Comparison of ENCODE assay signal across 1 cellular context in the genomic region with DNA sequence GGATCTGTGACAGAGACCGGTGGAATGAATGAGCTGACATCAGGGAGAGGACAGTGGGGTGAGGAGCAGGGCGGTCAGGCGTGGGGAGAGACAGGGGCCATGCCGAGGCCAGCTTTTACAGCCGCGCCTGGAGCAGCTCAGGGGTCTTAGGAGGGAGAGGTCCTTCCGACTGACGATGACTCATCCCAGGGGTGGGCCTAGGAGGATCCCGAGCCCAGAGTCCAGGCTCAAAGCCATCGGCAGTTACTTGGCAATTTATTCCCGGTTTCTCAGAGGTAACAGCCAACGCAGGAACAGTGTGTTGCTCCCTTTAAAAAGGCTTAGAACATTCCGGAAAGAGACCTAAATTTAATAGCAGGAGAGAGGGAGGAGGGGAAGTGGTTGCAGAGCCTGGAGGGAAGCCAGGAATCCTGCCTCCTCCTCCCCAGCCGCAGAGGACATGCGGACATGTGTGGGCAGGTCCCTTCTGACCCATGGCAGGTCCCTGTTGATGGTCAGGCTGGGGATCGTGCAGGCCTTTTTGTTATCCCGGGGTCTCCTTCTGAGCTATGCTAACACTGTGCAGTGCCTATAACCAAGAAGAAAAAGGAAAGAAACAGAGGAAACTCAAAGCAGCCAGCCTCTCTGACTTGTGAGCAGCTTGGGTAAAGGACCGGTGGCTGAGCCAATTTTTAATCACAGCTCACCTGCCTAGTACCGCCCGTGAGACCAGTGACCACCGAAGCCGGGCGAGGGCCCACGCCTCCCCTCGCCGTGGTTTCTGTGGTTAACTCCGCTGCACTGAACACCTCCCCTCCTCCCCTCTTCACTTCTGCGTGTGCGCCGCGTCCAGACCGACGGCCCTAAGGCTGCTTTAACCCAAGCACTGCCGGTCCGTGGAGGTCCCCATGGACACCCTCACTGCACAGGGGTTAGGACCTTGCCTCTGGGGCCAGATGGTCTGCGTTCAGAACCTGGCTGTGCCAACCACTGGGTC.
TF ChIP-seq lines count a peak whose summit lies in the region.

No MANE protein-coding gene starts in this region.

TF ChIP-seq in K562, 482 proteins besides CTCF, POLR2A, EP300 and RAD21 (continued from another document and continues in another):
- TF ChIP-seq, protein P1, sequence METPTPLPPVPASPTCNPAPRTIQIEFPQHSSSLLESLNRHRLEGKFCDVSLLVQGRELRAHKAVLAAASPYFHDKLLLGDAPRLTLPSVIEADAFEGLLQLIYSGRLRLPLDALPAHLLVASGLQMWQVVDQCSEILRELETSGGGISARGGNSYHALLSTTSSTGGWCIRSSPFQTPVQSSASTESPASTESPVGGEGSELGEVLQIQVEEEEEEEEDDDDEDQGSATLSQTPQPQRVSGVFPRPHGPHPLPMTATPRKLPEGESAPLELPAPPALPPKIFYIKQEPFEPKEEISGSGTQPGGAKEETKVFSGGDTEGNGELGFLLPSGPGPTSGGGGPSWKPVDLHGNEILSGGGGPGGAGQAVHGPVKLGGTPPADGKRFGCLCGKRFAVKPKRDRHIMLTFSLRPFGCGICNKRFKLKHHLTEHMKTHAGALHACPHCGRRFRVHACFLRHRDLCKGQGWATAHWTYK (CRISPR knock-in tag; IDR thresholded peaks at IDR 0.05), result 0 out of 2 replicates have a peak, but pooled peaks have one; percentile 30
- TF ChIP-seq SPI1 (IDR thresholded peaks at IDR 0.05; ENCODE audit: borderline replicate concordance, low read depth, low read length), result peak; percentile 59; the same call in 1 of the 2 replicates
- TF ChIP-seq CCNT2 (IDR thresholded peaks at IDR 0.05; ENCODE audit: borderline replicate concordance, extremely low read depth, insufficient read length, low read depth, low read length), result peak; percentile 46
- TF ChIP-seq SLC30A9 (CRISPR knock-in tag; IDR thresholded peaks at IDR 0.05), result no peak
- TF ChIP-seq MYNN (IDR thresholded peaks at IDR 0.05), result no peak
- no peak for TF ChIP-seq MYNN (CRISPR knock-in tag; IDR thresholded peaks at IDR 0.05)
- TF ChIP-seq CAMTA2 (CRISPR knock-in tag; conservative IDR thresholded peaks at IDR 0.05), result no peak
- no peak for TF ChIP-seq ZNF76 (CRISPR knock-in tag; IDR thresholded peaks at IDR 0.05; ENCODE audit: borderline replicate concordance)
- TF ChIP-seq, protein P2, sequence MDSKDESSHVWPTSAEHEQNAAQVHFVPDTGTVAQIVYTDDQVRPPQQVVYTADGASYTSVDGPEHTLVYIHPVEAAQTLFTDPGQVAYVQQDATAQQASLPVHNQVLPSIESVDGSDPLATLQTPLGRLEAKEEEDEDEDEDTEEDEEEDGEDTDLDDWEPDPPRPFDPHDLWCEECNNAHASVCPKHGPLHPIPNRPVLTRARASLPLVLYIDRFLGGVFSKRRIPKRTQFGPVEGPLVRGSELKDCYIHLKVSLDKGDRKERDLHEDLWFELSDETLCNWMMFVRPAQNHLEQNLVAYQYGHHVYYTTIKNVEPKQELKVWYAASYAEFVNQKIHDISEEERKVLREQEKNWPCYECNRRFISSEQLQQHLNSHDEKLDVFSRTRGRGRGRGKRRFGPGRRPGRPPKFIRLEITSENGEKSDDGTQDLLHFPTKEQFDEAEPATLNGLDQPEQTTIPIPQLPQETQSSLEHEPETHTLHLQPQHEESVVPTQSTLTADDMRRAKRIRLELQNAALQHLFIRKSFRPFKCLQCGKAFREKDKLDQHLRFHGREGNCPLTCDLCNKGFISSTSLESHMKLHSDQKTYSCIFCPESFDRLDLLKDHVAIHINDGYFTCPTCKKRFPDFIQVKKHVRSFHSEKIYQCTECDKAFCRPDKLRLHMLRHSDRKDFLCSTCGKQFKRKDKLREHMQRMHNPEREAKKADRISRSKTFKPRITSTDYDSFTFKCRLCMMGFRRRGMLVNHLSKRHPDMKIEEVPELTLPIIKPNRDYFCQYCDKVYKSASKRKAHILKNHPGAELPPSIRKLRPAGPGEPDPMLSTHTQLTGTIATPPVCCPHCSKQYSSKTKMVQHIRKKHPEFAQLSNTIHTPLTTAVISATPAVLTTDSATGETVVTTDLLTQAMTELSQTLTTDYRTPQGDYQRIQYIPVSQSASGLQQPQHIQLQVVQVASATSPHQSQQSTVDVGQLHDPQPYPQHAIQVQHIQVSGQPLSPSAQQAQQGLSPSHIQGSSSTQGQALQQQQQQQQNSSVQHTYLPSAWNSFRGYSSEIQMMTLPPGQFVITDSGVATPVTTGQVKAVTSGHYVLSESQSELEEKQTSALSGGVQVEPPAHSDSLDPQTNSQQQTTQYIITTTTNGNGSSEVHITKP (IDR thresholded peaks at IDR 0.05; ENCODE audit: partially characterized antibody), result peak; percentile 79
- no peak for TF ChIP-seq LARP7 (IDR thresholded peaks at IDR 0.05)
- 0 out of 2 replicates have a peak, but pooled peaks have one; percentile 42 for TF ChIP-seq CBFB (CRISPR knock-in tag; IDR thresholded peaks at IDR 0.05)
- 0 out of 2 replicates have a peak, but pooled peaks have one; percentile 17 for TF ChIP-seq ZNF175 (CRISPR knock-in tag; IDR thresholded peaks at IDR 0.05; ENCODE audit: low read depth)
- peak; percentile 43 for TF ChIP-seq RBBP5 (IDR thresholded peaks at IDR 0.05; ENCODE audit: borderline replicate concordance, insufficient read depth, low read length, poor library complexity, severe bottlenecking)
- TF ChIP-seq GABPA (tag; conservative IDR thresholded peaks at IDR 0.05; ENCODE audit: low read depth), result peak; percentile 47; the same call in 1 of the 2 replicates
- TF ChIP-seq MTA3 (IDR thresholded peaks at IDR 0.05; ENCODE audit: borderline replicate concordance), result 0 out of 2 replicates have a peak, but pooled peaks have one; percentile 11
- TF ChIP-seq ZKSCAN8 (CRISPR knock-in tag; IDR thresholded peaks at IDR 0.05), result 0 out of 2 replicates have a peak, but pooled peaks have one; percentile 36
- 0 out of 2 replicates have a peak, but pooled peaks have one; percentile 28 for TF ChIP-seq JUN (IDR thresholded peaks at IDR 0.05; ENCODE audit: borderline replicate concordance, low read depth, low read length)
- no peak for TF ChIP-seq JUN (CRISPR knock-in tag; IDR thresholded peaks at IDR 0.05; ENCODE audit: borderline replicate concordance)
- TF ChIP-seq, protein P3, sequence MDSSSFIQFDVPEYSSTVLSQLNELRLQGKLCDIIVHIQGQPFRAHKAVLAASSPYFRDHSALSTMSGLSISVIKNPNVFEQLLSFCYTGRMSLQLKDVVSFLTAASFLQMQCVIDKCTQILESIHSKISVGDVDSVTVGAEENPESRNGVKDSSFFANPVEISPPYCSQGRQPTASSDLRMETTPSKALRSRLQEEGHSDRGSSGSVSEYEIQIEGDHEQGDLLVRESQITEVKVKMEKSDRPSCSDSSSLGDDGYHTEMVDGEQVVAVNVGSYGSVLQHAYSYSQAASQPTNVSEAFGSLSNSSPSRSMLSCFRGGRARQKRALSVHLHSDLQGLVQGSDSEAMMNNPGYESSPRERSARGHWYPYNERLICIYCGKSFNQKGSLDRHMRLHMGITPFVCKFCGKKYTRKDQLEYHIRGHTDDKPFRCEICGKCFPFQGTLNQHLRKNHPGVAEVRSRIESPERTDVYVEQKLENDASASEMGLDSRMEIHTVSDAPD (CRISPR knock-in tag; IDR thresholded peaks at IDR 0.05), result no peak
- peak in 1 of 2 experiments; percentile 85; a peak in 2 of 4 replicates for TF ChIP-seq MLLT1 (IDR thresholded peaks at IDR 0.05)
- no peak for TF ChIP-seq RERE (CRISPR knock-in tag; IDR thresholded peaks at IDR 0.05; ENCODE audit: borderline replicate concordance)
- peak; percentile 50; the same call in 1 of the 2 replicates for TF ChIP-seq ZBTB7A (IDR thresholded peaks at IDR 0.05; ENCODE audit: borderline replicate concordance, control insufficient read depth, low read depth, low read length)
- peak; percentile 61; the same call in 1 of the 2 replicates for TF ChIP-seq ETV5 (CRISPR knock-in tag; IDR thresholded peaks at IDR 0.05; ENCODE audit: low read depth)
- peak; percentile 48 for TF ChIP-seq POLR2G (IDR thresholded peaks at IDR 0.05; ENCODE audit: low read depth, low read length)
- TF ChIP-seq ZNF589 (CRISPR knock-in tag; IDR thresholded peaks at IDR 0.05; ENCODE audit: low read depth), result peak; percentile 57; the same call in 1 of the 2 replicates
- TF ChIP-seq, protein P4, sequence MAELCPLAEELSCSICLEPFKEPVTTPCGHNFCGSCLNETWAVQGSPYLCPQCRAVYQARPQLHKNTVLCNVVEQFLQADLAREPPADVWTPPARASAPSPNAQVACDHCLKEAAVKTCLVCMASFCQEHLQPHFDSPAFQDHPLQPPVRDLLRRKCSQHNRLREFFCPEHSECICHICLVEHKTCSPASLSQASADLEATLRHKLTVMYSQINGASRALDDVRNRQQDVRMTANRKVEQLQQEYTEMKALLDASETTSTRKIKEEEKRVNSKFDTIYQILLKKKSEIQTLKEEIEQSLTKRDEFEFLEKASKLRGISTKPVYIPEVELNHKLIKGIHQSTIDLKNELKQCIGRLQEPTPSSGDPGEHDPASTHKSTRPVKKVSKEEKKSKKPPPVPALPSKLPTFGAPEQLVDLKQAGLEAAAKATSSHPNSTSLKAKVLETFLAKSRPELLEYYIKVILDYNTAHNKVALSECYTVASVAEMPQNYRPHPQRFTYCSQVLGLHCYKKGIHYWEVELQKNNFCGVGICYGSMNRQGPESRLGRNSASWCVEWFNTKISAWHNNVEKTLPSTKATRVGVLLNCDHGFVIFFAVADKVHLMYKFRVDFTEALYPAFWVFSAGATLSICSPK (IDR thresholded peaks at IDR 0.05; ENCODE audit: borderline replicate concordance), result no peak
- TF ChIP-seq EGR1 (conservative IDR thresholded peaks at IDR 0.05), result peak; percentile 35; the same call in 1 of the 2 replicates
- TF ChIP-seq EWSR1 (IDR thresholded peaks at IDR 0.05; ENCODE audit: borderline replicate concordance, low read depth, partially characterized antibody), result no peak
- TF ChIP-seq FOXK2 (conservative IDR thresholded peaks at IDR 0.05 in 1 of 2, IDR thresholded peaks at IDR 0.05 in 1 of 2; ENCODE audit: low read depth in 2 of 2), result peak in 1 of 2 experiments; percentile 52; a peak in 1 of 4 replicates
- TF ChIP-seq HIVEP1 (CRISPR knock-in tag; IDR thresholded peaks at IDR 0.05), result 0 out of 2 replicates have a peak, but pooled peaks have one; percentile 19
- peak; percentile 61; the same call in 1 of the 2 replicates for TF ChIP-seq L3MBTL2 (IDR thresholded peaks at IDR 0.05)
- peak; percentile 57; the same call in 1 of the 2 replicates for TF ChIP-seq BHLHE40 (IDR thresholded peaks at IDR 0.05; ENCODE audit: low read length)
- TF ChIP-seq NR3C1 (CRISPR knock-in tag; IDR thresholded peaks at IDR 0.05), result no peak
- peak; percentile 52; the same call in 1 of the 2 replicates for TF ChIP-seq E2F3 (CRISPR knock-in tag; IDR thresholded peaks at IDR 0.05)
- TF ChIP-seq ETV1 (tag; conservative IDR thresholded peaks at IDR 0.05; ENCODE audit: low read depth), result peak; percentile 63
- no peak for TF ChIP-seq RAD51 (IDR thresholded peaks at IDR 0.05; ENCODE audit: borderline replicate concordance, low read depth)
- no peak for TF ChIP-seq RBM34 (IDR thresholded peaks at IDR 0.05; ENCODE audit: borderline replicate concordance, insufficient read depth, low read length)
- TF ChIP-seq KLF1 (tag; IDR thresholded peaks at IDR 0.05), result no peak
- TF ChIP-seq NFRKB (IDR thresholded peaks at IDR 0.05; ENCODE audit: low read depth), result peak; percentile 71
- TF ChIP-seq NR4A1 (CRISPR knock-in tag; IDR thresholded peaks at IDR 0.05), result no peak
- TF ChIP-seq NR4A1 (tag; IDR thresholded peaks at IDR 0.05), result 0 out of 2 replicates have a peak, but pooled peaks have one; percentile 43
- peak; percentile 60 for TF ChIP-seq SMAD4 (CRISPR knock-in tag; conservative IDR thresholded peaks at IDR 0.05)
- TF ChIP-seq FOSL1 (tag; conservative IDR thresholded peaks at IDR 0.05), result peak; percentile 33; the same call in 1 of the 2 replicates
